Comparison of ENCODE assay signal across 14 cellular contexts in genomic region chr3:111862415-111862814, GRCh38. TPM values are rescaled to one million over a fixed set of nuclear protein-coding genes. Genes with fewer than 3 reads are reported as not detected.
DNase-seq lines count a peak whose midpoint lies in the region; ATAC-seq and TF ChIP-seq lines count a peak whose summit lies in the region.
"Had no signal": no experiment of that assay in that cellular context is flagged by ENCODE, and none has a peak within 500 bp of the region (broad histone marks: within the 10 kb centered on the region; RNA-seq: fewer than 3 reads in every experiment).

No MANE protein-coding gene starts in this region.

- intact Hi-C loops in heart left ventricle (cut with DNase I) (loop anchor here in 8 of 10 donors (5.0 to 10.0 kb wide), 9 partner anchors 50 to 145 kb away; no protein-coding TSS in a partner anchor), Right ventricle myocardium inferior (cut with DNase I) (loop anchor here (5.0 kb wide), 2 partner anchors 40 to 80 kb away; no protein-coding TSS in a partner anchor)

- H3K9me3 Mint-ChIP-seq in chondrocyte (ENCODE audit: low read depth), result no peaks in the 10 kb centered on the region
- H3K9me3 Mint-ChIP-seq: activated naive CD8-positive, alpha-beta T cell treated with anti-CD3 and anti-CD28 coated beads, Interleukin-2, amount 50 U/mL, for 24 hours had no signal

- H3K4me1 ChIP-seq in heart left ventricle (peaks cover 5 to 70% (median 58%) of the 10 kb centered on the region in 12 donors), muscle layer of duodenum (ENCODE audit: control insufficient read depth in 1 of 2, insufficient read depth in 2 of 2, low read length in 2 of 2) (peaks cover 17 to 22% of the 10 kb centered on the region in 2 donors), tibial nerve (peaks cover 0 to 69% (median 20%) of the 10 kb centered on the region in 4 donors)

- H3K27ac ChIP-seq in heart left ventricle, result peak overlapping the region; percentile 94 to 99 (median 96)
- peak overlapping the region; percentile 91 for H3K27ac ChIP-seq in muscle layer of duodenum (ENCODE audit: low read length)
- H3K27ac ChIP-seq in tibial nerve, result peak overlapping the region in 3 of 4 donors; percentile 89 to 98 (median 98)

- H3K4me1 Mint-ChIP-seq in chondrocyte (ENCODE audit: low read depth), result peaks cover 74% of the 10 kb centered on the region

- no peaks in the 10 kb centered on the region for H3K36me3 ChIP-seq in heart left ventricle
- H3K36me3 ChIP-seq in muscle layer of duodenum (ENCODE audit: control insufficient read depth in 1 of 2, insufficient read depth in 2 of 2, low read length in 2 of 2), result no peaks in the 10 kb centered on the region
- no peaks in the 10 kb centered on the region for H3K36me3 ChIP-seq in tibial nerve
- H3K36me3 ChIP-seq: right lobe of liver, upper lobe of left lung had no signal

- DNase-seq in heart left ventricle (no peak), Right ventricle myocardium inferior (ENCODE audit: missing footprints) (no peak), chondrocyte (ENCODE audit: low spot score) (no peak), tibial nerve (ENCODE audit: low spot score in 2 of 2) (no peak), NOMO-1 treated with DMSO at 0.1 percent for 48 hours (lab: John Stamatoyannopoulos, UW; ENCODE audit: unreplicated experiment) (no peak)
- no peak for DNase-seq in activated effector memory CD4-positive, alpha-beta T cell treated with anti-CD3 and anti-CD28 coated beads, Interleukin-2, amount 50 U/mL, for 16 hours
- DNase-seq in activated CD4-positive, CD25-positive, alpha-beta regulatory T cell (lab: John Stamatoyannopoulos, UW), result no peak
- DNase-seq: activated naive CD8-positive, alpha-beta T cell treated with anti-CD3 and anti-CD28 coated beads, Interleukin-2, amount 50 U/mL, for 24 hours; effector CD4-positive, alpha-beta T cell; head of caudate nucleus; NCI-H510A; right lobe of liver; upper lobe of left lung had no signal

- H3K4me3 ChIP-seq in heart left ventricle, result peak overlapping the region in 9 of 12 donors; percentile 59 to 98 (median 83)
- H3K4me3 ChIP-seq in muscle layer of duodenum (ENCODE audit: low read depth in 1 of 2, low read length in 2 of 2), result peak overlapping the region; percentile 85 to 91
- H3K4me3 ChIP-seq in tibial nerve, result peak overlapping the region in 1 of 4 donors; percentile 69
- H3K4me3 ChIP-seq: right lobe of liver had no signal

- TF ChIP-seq EP300 in tibial nerve (IDR thresholded peaks at IDR 0.05), result no peak

- no peak for TF ChIP-seq CTCF in heart left ventricle (IDR thresholded peaks at IDR 0.05)
- TF ChIP-seq CTCF in chondrocyte (IDR thresholded peaks at IDR 0.05), result no peak
- no peak for TF ChIP-seq CTCF in tibial nerve (IDR thresholded peaks at IDR 0.05)

- H3K4me3 Mint-ChIP-seq in chondrocyte (ENCODE audit: unreplicated experiment), result peak overlapping the region; percentile 99
- H3K4me3 Mint-ChIP-seq: activated naive CD8-positive, alpha-beta T cell treated with anti-CD3 and anti-CD28 coated beads, Interleukin-2, amount 50 U/mL, for 24 hours had no signal

- peaks cover 4% of the 10 kb centered on the region for H3K36me3 Mint-ChIP-seq in chondrocyte (ENCODE audit: low read depth)

- H3K27me3 ChIP-seq in heart left ventricle (peaks cover 0 to 10% (median 0%) of the 10 kb centered on the region in 9 donors), muscle layer of duodenum (ENCODE audit: low read depth, low read length) (no peaks in the 10 kb centered on the region), tibial nerve (no peaks in the 10 kb centered on the region)
- H3K27me3 ChIP-seq: right lobe of liver had no signal

- ATAC-seq in heart left ventricle (no peak), Right ventricle myocardium inferior (no peak)
- ATAC-seq: activated naive CD8-positive, alpha-beta T cell treated with anti-CD3 and anti-CD28 coated beads, Interleukin-2, amount 50 U/mL, for 24 hours; right lobe of liver had no signal

- H3K27me3 Mint-ChIP-seq in chondrocyte (ENCODE audit: low read depth), result no peaks in the 10 kb centered on the region

- peak overlapping the region; percentile 94 for H3K27ac Mint-ChIP-seq in chondrocyte (ENCODE audit: unreplicated experiment)
- H3K27ac Mint-ChIP-seq: activated naive CD8-positive, alpha-beta T cell treated with anti-CD3 and anti-CD28 coated beads, Interleukin-2, amount 50 U/mL, for 24 hours had no signal

- no peak for TF ChIP-seq POLR2A in heart left ventricle (IDR thresholded peaks at IDR 0.05)
- no peak for TF ChIP-seq POLR2A in tibial nerve (IDR thresholded peaks at IDR 0.05)

- H3K9me3 ChIP-seq in heart left ventricle, result no peaks in the 10 kb centered on the region
- H3K9me3 ChIP-seq in muscle layer of duodenum (ENCODE audit: control insufficient read depth in 1 of 2, low read length in 2 of 2), result no peaks in the 10 kb centered on the region
- no peaks in the 10 kb centered on the region for H3K9me3 ChIP-seq in tibial nerve
- H3K9me3 ChIP-seq: right lobe of liver, upper lobe of left lung had no signal

- 36 to 45% (median 44%) methylated on average over 5 of the region's 5 CpGs for WGBS in heart left ventricle, 4 donors
- 53 to 57% methylated on average over 5 of the region's 5 CpGs for WGBS in tibial nerve, 2 donors

RNA-seq across cellular contexts. Expression of gene PHLDB2, which starts 3.4 kb away (rescaled TPM):
- total RNA-seq in heart left ventricle (100 to 1,000 TPM in 8 of 9 donors, 10 to 100 TPM in 1; 85.1 to 280 (median 121) TPM), Right ventricle myocardium inferior (127 TPM), chondrocyte (70.3 to 138 TPM (median 133 TPM) in 3 replicates), tibial nerve (100 to 1,000 TPM in 1 of 4 donors, 10 to 100 TPM in 3; 81.6 to 171 (median 88.2) TPM)
- 10 to 100 TPM; 59.0 to 87.2 TPM for polyA plus RNA-seq in heart left ventricle
